In the genomic region with DNA sequence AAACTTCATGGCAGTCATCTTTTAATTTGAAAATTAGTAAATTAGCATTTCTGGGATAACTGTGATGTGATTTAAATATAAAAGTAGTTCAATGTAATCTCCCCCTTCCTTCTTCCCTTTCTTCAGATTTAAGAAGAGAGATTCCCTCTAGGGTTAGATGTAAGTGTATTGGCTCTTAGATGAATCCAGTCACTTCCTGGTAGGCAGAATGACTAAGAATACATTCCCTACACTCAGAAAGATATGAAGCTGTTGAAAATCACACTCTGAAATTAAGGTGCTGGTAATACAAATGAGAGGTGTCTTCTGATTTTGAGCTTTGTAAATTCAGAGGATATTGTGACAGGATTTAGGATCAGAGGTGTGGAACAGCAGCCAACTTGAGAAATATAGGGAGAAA, we compare ENCODE assay signal across 23 cellular contexts.
"Had no signal": no experiment of that assay in that cellular context is flagged by ENCODE, and none has a peak within 500 bp of the region (broad histone marks: within the 10 kb centered on the region; RNA-seq: fewer than 3 reads in every experiment).

No MANE protein-coding gene starts in this region.

- DNase-seq: activated CD4-positive, alpha-beta T cell treated with anti-CD3 and anti-CD28 coated beads for 4 hours; activated CD8-positive, alpha-beta T cell treated with anti-CD3 and anti-CD28 coated beads for 36 hours; activated effector memory CD4-positive, alpha-beta T cell treated with anti-CD3 and anti-CD28 coated beads, Interleukin-2, amount 50 U/mL, for 16 hours; activated naive CD4-positive, alpha-beta T cell treated with Interleukin-2 at 50 U/mL for 16 hours; activated naive CD8-positive, alpha-beta T cell treated with anti-CD3 and anti-CD28 coated beads, Interleukin-2, amount 50 U/mL, for 24 hours; activated T-cell treated with anti-CD3 and anti-CD28 coated beads, Interleukin-2, amount 50 U/mL, for 4 hours; amniotic stem cell; body of pancreas; NCI-H1092; NCI-H1417; NCI-H1930; NCI-H2171; NCI-H2227 treated with DMSO at 0.1 percent for 48 hours; NCI-H446 treated with DMSO at 0.1 percent for 48 hours; NCI-H526; NK-92 treated with Interleukin-12 subunit alpha and Interleukin-12 subunit beta, amount 100 ng/mL, for 24 hours; OCI-M1; RPMI8226 had no signal

- ATAC-seq: activated CD4-positive, CD25-positive, alpha-beta regulatory T cell treated with anti-CD3 and anti-CD28 coated beads, Interleukin-2, amount 50 U/mL, for 24 hours; activated CD8-positive, alpha-beta T cell treated with anti-CD3 and anti-CD28 coated beads for 36 hours; activated naive CD4-positive, alpha-beta T cell treated with anti-CD3 and anti-CD28 coated beads, Interleukin-2, amount 50 U/mL, for 72 hours; activated naive CD8-positive, alpha-beta T cell treated with anti-CD3 and anti-CD28 coated beads, Interleukin-2, amount 50 U/mL, for 24 hours; activated T-cell treated with anti-CD3 and anti-CD28 coated beads, Interleukin-2, amount 50 U/mL, for 4 hours; body of pancreas; Panc1; Right ventricle myocardium inferior had no signal

- H3K4me3 ChIP-seq: ascending aorta, body of pancreas had no signal

- H3K27ac ChIP-seq: ascending aorta, body of pancreas had no signal

- H3K4me1 ChIP-seq: ascending aorta, body of pancreas had no signal

- H3K36me3 ChIP-seq: ascending aorta had no signal

- H3K27me3 ChIP-seq: ascending aorta, body of pancreas had no signal

- H3K9me3 ChIP-seq: ascending aorta, body of pancreas had no signal
